ENCODE assay signal across 14 cellular contexts in the genomic region with DNA sequence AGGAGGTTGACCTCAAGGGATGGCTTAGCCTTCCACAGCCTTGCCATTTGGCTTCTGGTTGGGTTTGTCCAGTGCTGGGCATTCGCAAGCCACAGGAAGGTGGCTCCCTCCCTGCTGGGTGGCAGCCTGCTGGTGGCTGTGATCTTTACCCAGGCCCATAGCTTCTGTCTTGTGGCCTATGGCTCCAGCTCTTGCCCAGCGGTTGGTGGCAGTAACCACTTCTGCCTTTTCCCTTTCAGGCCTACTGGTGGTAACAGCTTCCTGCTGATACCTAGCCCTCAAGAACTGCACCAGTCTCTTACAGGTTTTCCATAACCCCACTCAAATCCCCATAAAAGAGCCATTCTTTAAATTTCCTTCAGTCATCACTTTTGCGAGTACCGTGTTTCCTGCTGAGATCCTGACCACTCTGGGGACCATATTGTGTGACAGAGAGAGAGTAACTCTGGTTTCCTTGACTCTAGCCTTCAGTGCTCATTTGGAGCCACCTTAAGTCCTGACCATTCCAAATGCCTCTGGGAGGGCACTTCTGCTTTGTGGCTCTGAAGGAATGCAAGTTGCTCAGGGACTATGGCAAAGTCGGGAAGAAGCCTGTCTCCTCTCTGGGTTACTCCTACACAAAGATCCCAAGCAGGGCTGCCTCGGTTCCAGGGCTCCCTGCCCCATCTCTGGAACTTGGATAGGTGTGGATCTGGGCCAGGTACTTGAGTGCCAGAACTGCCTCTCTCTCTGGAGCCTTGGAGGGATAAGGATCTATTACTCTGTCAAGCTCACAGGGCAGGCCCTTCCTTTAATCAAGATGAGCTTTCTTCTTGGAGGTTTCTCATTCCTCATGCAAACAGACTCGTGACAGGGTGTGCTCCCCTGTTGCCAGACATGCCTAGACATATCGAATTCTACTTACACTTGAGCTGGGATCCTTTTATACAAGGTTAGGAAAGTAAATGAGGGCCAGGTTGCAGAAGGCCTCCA. TPM values are rescaled to one million over a fixed set of nuclear protein-coding genes. Genes with fewer than 3 reads are reported as not detected.
DNase-seq lines count a peak whose midpoint lies in the region; ATAC-seq and TF ChIP-seq lines count a peak whose summit lies in the region.
"Had no signal": no experiment of that assay in that cellular context is flagged by ENCODE, and none has a peak within 500 bp of the region (broad histone marks: within the 10 kb centered on the region; RNA-seq: fewer than 3 reads in every experiment).

No MANE protein-coding gene starts in this region.

- peak overlapping the region; percentile 37 to 77 (median 51) for H3K4me2 ChIP-seq in BLaER1 treated with 17β-estradiol and CSF1 and Interleukin-3, amounts not matched to agents 10 nM and 100 nM
- no peak overlapping the region for H3K4me2 ChIP-seq in H9 (ENCODE audit: insufficient read depth, insufficient read length, low read length)

- no peaks in the 10 kb centered on the region for H3K36me3 ChIP-seq in BLaER1 treated with 17β-estradiol and CSF1 and Interleukin-3, amounts not matched to agents 10 nM and 100 nM
- H3K36me3 ChIP-seq in naive thymus-derived CD4-positive, alpha-beta T cell (ENCODE audit: control insufficient read depth in 2 of 3, insufficient read depth in 3 of 3, low read length in 3 of 3) = no peaks in the 10 kb centered on the region
- no peaks in the 10 kb centered on the region for H3K36me3 ChIP-seq in heart left ventricle

- in situ Hi-C loops in ACHN (cut with HindIII; ENCODE audit: low pct_ligation_motif_present, low pct_unique_long_range_greater_than_20kb, low sequenced_read_pairs) = no loop called here

- H3K27ac ChIP-seq in BLaER1 treated with 17β-estradiol and CSF1 and Interleukin-3, amounts not matched to agents 10 nM and 100 nM = peak overlapping the region in 1 of 11 experiments; percentile 3; a peak in 1 of 22 replicates
- H3K27ac ChIP-seq in naive thymus-derived CD4-positive, alpha-beta T cell (ENCODE audit: low read depth, low read length) = no peak overlapping the region
- H3K27ac ChIP-seq in H9 (ENCODE audit: insufficient read length, low read depth, low read length) (no peak overlapping the region), heart left ventricle (no peak overlapping the region)

- no peaks in the 10 kb centered on the region for H3K79me1 ChIP-seq in H9 (ENCODE audit: insufficient read depth, low read depth, low read length, poor library complexity, severe bottlenecking)

- H3K4me3 ChIP-seq in BLaER1 treated with 17β-estradiol and CSF1 and Interleukin-3, amounts not matched to agents 10 nM and 100 nM = no peak overlapping the region
- no peak overlapping the region for H3K4me3 ChIP-seq in NB4 (ENCODE audit: low read depth, low read length)
- H3K4me3 ChIP-seq in naive thymus-derived CD4-positive, alpha-beta T cell (ENCODE audit: low read length) = no peak overlapping the region
- H3K4me3 ChIP-seq in heart left ventricle = no peak overlapping the region

- no peak overlapping the region for H3K4ac ChIP-seq in H9 (ENCODE audit: low read depth, low read length)

- POLR2A ChIA-PET in MCF 10A (lab: Yijun Ruan, JAX) = interaction anchor here (0.5 to 2.8 kb wide), 15 partner anchors 8 to 131 kb away, joined by 3 to 16 read pairs (median 6); partner anchors contain the start of genes CBLN3, KHNYN and SDR39U1
- POLR2A ChIA-PET in naive thymus-derived CD4-positive, alpha-beta T cell (lab: Charles Lee) = interaction anchor here (0.7 kb wide), 1 partner anchor 74 kb away, joined by 3 read pairs; no protein-coding TSS in a partner anchor

- CTCF ChIA-PET in MCF 10A (lab: Yijun Ruan, JAX) = interaction anchor here (0.6 to 3.6 kb wide), 11 partner anchors 15 to 87 kb away, joined by 3 to 26 read pairs (median 6); partner anchors contain the start of gene ADCY4
- CTCF ChIA-PET in naive thymus-derived CD4-positive, alpha-beta T cell (lab: Charles Lee) = no interaction called here

- H2BK20ac ChIP-seq in H9 (ENCODE audit: low read depth, low read length, poor library complexity, severe bottlenecking) = no peak overlapping the region

- H2BK5ac ChIP-seq in H9 (ENCODE audit: insufficient read length, low read length) = no peak overlapping the region

- peaks cover 5% of the 10 kb centered on the region for H3K23me2 ChIP-seq in H9 (ENCODE audit: insufficient read length, low read depth, low read length, poor library complexity, severe bottlenecking)

- H4K5ac ChIP-seq in H9 (ENCODE audit: insufficient read length, low read depth, low read length) = no peak overlapping the region

- H3T11ph ChIP-seq in H9 (ENCODE audit: low read length) = no peak overlapping the region

- H3K9ac ChIP-seq in BLaER1 treated with 17β-estradiol and CSF1 and Interleukin-3, amounts not matched to agents 10 nM and 100 nM = no peak overlapping the region
- no peak overlapping the region for H3K9ac ChIP-seq in H9 (ENCODE audit: extremely low read depth, insufficient read length, low read length)

- no peaks in the 10 kb centered on the region for H3K27me3 ChIP-seq in BLaER1 treated with 17β-estradiol and CSF1 and Interleukin-3, amounts not matched to agents 10 nM and 100 nM
- H3K27me3 ChIP-seq in naive thymus-derived CD4-positive, alpha-beta T cell (ENCODE audit: control insufficient read depth in 2 of 2, insufficient read depth in 2 of 2, low read length in 2 of 2) = no peaks in the 10 kb centered on the region
- H3K27me3 ChIP-seq in H9 (ENCODE audit: insufficient read depth, low read length) = no peaks in the 10 kb centered on the region
- no peaks in the 10 kb centered on the region for H3K27me3 ChIP-seq in heart left ventricle

- H3K4me3 Mint-ChIP-seq in MCF 10A (ENCODE audit: unreplicated experiment) (no peak overlapping the region), H9 (no peak overlapping the region)
- no peak overlapping the region for H3K4me3 Mint-ChIP-seq in naive thymus-derived CD4-positive, alpha-beta T cell

- H4K20me1 ChIP-seq in BLaER1 treated with 17β-estradiol and CSF1 and Interleukin-3, amounts not matched to agents 10 nM and 100 nM = no peaks in the 10 kb centered on the region
- no peaks in the 10 kb centered on the region for H4K20me1 ChIP-seq in H9 (ENCODE audit: control insufficient read depth, insufficient read depth, insufficient read length)

- no peak overlapping the region for H3K18ac ChIP-seq in H9 (ENCODE audit: insufficient read length, low read depth, low read length)

- peaks cover 28% of the 10 kb centered on the region for H3K4me1 Mint-ChIP-seq in MCF 10A (ENCODE audit: insufficient read depth, unreplicated experiment)
- H3K4me1 Mint-ChIP-seq in naive thymus-derived CD4-positive, alpha-beta T cell = peaks cover 0 to 18% (median 9%) of the 10 kb centered on the region in 7 donors
- H3K4me1 Mint-ChIP-seq in H9 = peaks cover 40 to 41% of the 10 kb centered on the region in 2 experiments

- H3K56ac ChIP-seq in H9 (ENCODE audit: insufficient read length, low read depth, low read length) = no peak overlapping the region

- H2BK12ac ChIP-seq in H9 (ENCODE audit: insufficient read length, low read depth, low read length) = no peak overlapping the region

- H3K23ac ChIP-seq in H9 (ENCODE audit: insufficient read length, low read depth, low read length) = no peak overlapping the region

- no peak overlapping the region for H2BK15ac ChIP-seq in H9 (ENCODE audit: low read depth, low read length)

- H4K8ac ChIP-seq in H9 (replicated peaks; ENCODE audit: insufficient read length, low read depth, low read length) = no peak overlapping the region

- H3K27me3 Mint-ChIP-seq in MCF 10A (ENCODE audit: insufficient read depth, unreplicated experiment) (no peaks in the 10 kb centered on the region), H9 (ENCODE audit: low read depth) (peaks cover 17% of the 10 kb centered on the region)
- H3K27me3 Mint-ChIP-seq in naive thymus-derived CD4-positive, alpha-beta T cell = peaks cover 5 to 50% (median 12%) of the 10 kb centered on the region in 5 donors

- H3K27ac Mint-ChIP-seq in MCF 10A (ENCODE audit: low read depth, unreplicated experiment) (peak overlapping the region; percentile 84), H9 (no peak overlapping the region)
- no peak overlapping the region for H3K27ac Mint-ChIP-seq in naive thymus-derived CD4-positive, alpha-beta T cell

- H2BK120ac ChIP-seq in H9 (ENCODE audit: low read depth, low read length, poor library complexity, severe bottlenecking) = no peak overlapping the region

- peak; percentile 76 for DNase-seq in NB4 (ENCODE audit: low read depth)
- DNase-seq in MCF 10A (ENCODE audit: unreplicated experiment) = no peak
- DNase-seq in naive thymus-derived CD4-positive, alpha-beta T cell = no peak
- DNase-seq in H9 = no peak
- DNase-seq in ACHN = no peak
- DNase-seq in middle frontal gyrus (ENCODE audit: extremely low spot score, low spot score) = no peak
- no peak for DNase-seq in heart left ventricle
- DNase-seq: amygdala; effector CD4-positive, alpha-beta T cell; hypothalamus; NCI-H1930; retina; T1000 had no signal

- H2AFZ ChIP-seq in H9 (ENCODE audit: low read length) = no peak overlapping the region

- H3K79me2 ChIP-seq in H9 (ENCODE audit: insufficient read depth, low read length) = no peaks in the 10 kb centered on the region

- no peak overlapping the region for H2AK5ac ChIP-seq in H9 (ENCODE audit: insufficient read length, low read length)

- TF ChIP-seq POLR2A in NB4 (IDR thresholded peaks at IDR 0.05; ENCODE audit: extremely low read depth, insufficient read length) = no peak
- no peak for TF ChIP-seq POLR2A in heart left ventricle (IDR thresholded peaks at IDR 0.05)

- H4K91ac ChIP-seq in H9 (ENCODE audit: insufficient read length, low read depth, low read length) = no peak overlapping the region

- no peak for TF ChIP-seq CTCF in NB4 (IDR thresholded peaks at IDR 0.05; ENCODE audit: low read depth, low read length)
- no peak for TF ChIP-seq CTCF in MCF 10A (IDR thresholded peaks at IDR 0.05; ENCODE audit: unreplicated experiment)
- TF ChIP-seq CTCF in H9 (conservative IDR thresholded peaks at IDR 0.05) = no peak
- TF ChIP-seq CTCF in heart left ventricle (IDR thresholded peaks at IDR 0.05) = no peak

- H3K9me3 ChIP-seq in BLaER1 treated with 17β-estradiol and CSF1 and Interleukin-3, amounts not matched to agents 10 nM and 100 nM (replicated peaks in 1 of 11) = no peaks in the 10 kb centered on the region
- H3K9me3 ChIP-seq in naive thymus-derived CD4-positive, alpha-beta T cell (ENCODE audit: control insufficient read depth in 2 of 3, low read length in 3 of 3) = no peaks in the 10 kb centered on the region
- no peaks in the 10 kb centered on the region for H3K9me3 ChIP-seq in H9 (ENCODE audit: control insufficient read depth, low read depth, low read length)
- no peaks in the 10 kb centered on the region for H3K9me3 ChIP-seq in heart left ventricle

- peaks cover 47 to 60% (median 53%) of the 10 kb centered on the region in 10 experiments for H3K4me1 ChIP-seq in BLaER1 treated with 17β-estradiol and CSF1 and Interleukin-3, amounts not matched to agents 10 nM and 100 nM
- H3K4me1 ChIP-seq in naive thymus-derived CD4-positive, alpha-beta T cell (ENCODE audit: control insufficient read depth in 2 of 2, insufficient read depth in 2 of 2, low read length in 2 of 2) = peaks cover 0 to 5% of the 10 kb centered on the region in 2 donors
- H3K4me1 ChIP-seq in H9 (ENCODE audit: insufficient read depth, low read length) = no peaks in the 10 kb centered on the region; the same call in 1 of the 2 replicates
- peaks cover 0 to 34% (median 21%) of the 10 kb centered on the region in 12 donors for H3K4me1 ChIP-seq in heart left ventricle

- WGBS in H9 (ENCODE audit: extremely low coverage, insufficient read length, low lambda C conversion rate) = no CpG with 5 or more reads among the region's 8 CpGs
- WGBS in heart left ventricle, 4 donors = 62 to 66% (median 64%) methylated on average over 8 of the region's 8 CpGs

- intact Hi-C loops in MCF 10A (cut with micrococcal nuclease) = no loop called here
- intact Hi-C loops in naive thymus-derived CD4-positive, alpha-beta T cell (cut with micrococcal nuclease) = no loop called here
- intact Hi-C loops in heart left ventricle (cut with DNase I) = no loop called here

- no peaks in the 10 kb centered on the region for H3K9me3 Mint-ChIP-seq in MCF 10A (ENCODE audit: unreplicated experiment)
- no peaks in the 10 kb centered on the region for H3K9me3 Mint-ChIP-seq in naive thymus-derived CD4-positive, alpha-beta T cell
- no peaks in the 10 kb centered on the region for H3K9me3 Mint-ChIP-seq in H9

- H3K14ac ChIP-seq in H9 (ENCODE audit: insufficient read depth, low read length) = no peak overlapping the region

- peak; percentile 50 for ATAC-seq in naive thymus-derived CD4-positive, alpha-beta T cell
- ATAC-seq in heart left ventricle = no peak

- BruUV-seq in MCF 10A (replicated peaks; lab: Mats Ljungman, UMichigan) = no TSS peak

- H3K36me3 Mint-ChIP-seq in MCF 10A (ENCODE audit: insufficient read depth, unreplicated experiment) = no peaks in the 10 kb centered on the region
- H3K36me3 Mint-ChIP-seq in naive thymus-derived CD4-positive, alpha-beta T cell = no peaks in the 10 kb centered on the region
- H3K36me3 Mint-ChIP-seq in H9 (ENCODE audit: insufficient read depth in 1 of 3, low read depth in 3 of 3) = no peaks in the 10 kb centered on the region

RNA-seq across cellular contexts. Expression of gene NYNRIN, which starts 2.9 kb away (rescaled TPM):
- not detected in 2 replicates for total RNA-seq in MCF 10A (2022)
- 1 to 10 TPM in 1 of 5 experiments, under 1 TPM in 4; 0.08 to 1.3 (median 0.11) TPM for total RNA-seq in naive thymus-derived CD4-positive, alpha-beta T cell
- not detected for polyA plus RNA-seq in naive thymus-derived CD4-positive, alpha-beta T cell
- total RNA-seq in H9 (2021) = 18.1 and 18.7 TPM in 2 replicates
- 10 to 100 TPM in 1 of 9 donors, 1 to 10 TPM in 8; 3.7 to 10.0 (median 7.5) TPM for total RNA-seq in heart left ventricle
- polyA plus RNA-seq in heart left ventricle = 1 to 10 TPM; 3.6 to 6.7 TPM

RNA-seq across cellular contexts. Expression of gene NFATC4, which starts 27.9 kb away (rescaled TPM):
- 0.23 and 1.7 TPM in 2 replicates for total RNA-seq in MCF 10A (2022)
- not detected for total RNA-seq in naive thymus-derived CD4-positive, alpha-beta T cell
- not detected for polyA plus RNA-seq in naive thymus-derived CD4-positive, alpha-beta T cell
- 43.0 and 46.4 TPM in 2 replicates for total RNA-seq in H9 (2021)
- total RNA-seq in heart left ventricle = 10 to 100 TPM in 7 of 9 donors, 1 to 10 TPM in 2; 6.5 to 19.1 (median 11.7) TPM
- 10 to 100 TPM; 12.5 to 23.0 TPM for polyA plus RNA-seq in heart left ventricle

RNA-seq across cellular contexts. Expression of gene CBLN3, which starts 33.6 kb away (rescaled TPM):
- 2.4 TPM in 2 replicates for total RNA-seq in MCF 10A (2022)
- 10 to 100 TPM in 1 of 5 experiments, 1 to 10 TPM in 4; 2.0 to 13.9 (median 2.9) TPM for total RNA-seq in naive thymus-derived CD4-positive, alpha-beta T cell
- under 1 TPM in 1 of 2 donors, not detected in 1; 0.24 TPM for polyA plus RNA-seq in naive thymus-derived CD4-positive, alpha-beta T cell
- total RNA-seq in H9 (2021) = 0.39 and 0.44 TPM in 2 replicates
- 1 to 10 TPM in 5 of 9 donors, under 1 TPM in 4; 0.38 to 4.9 (median 1.0) TPM for total RNA-seq in heart left ventricle
- under 1 TPM; 0.72 to 0.80 TPM for polyA plus RNA-seq in heart left ventricle

RNA-seq across cellular contexts. Expression of gene KHNYN, which starts 33.9 kb away (rescaled TPM):
- total RNA-seq in MCF 10A (2022) (63.0 TPM in 2 replicates), H9 (2021) (30.0 and 31.3 TPM in 2 replicates), heart left ventricle (10 to 100 TPM; 16.9 to 33.4 (median 20.1) TPM)
- total RNA-seq in naive thymus-derived CD4-positive, alpha-beta T cell = 100 to 1,000 TPM in 4 of 5 experiments, 10 to 100 TPM in 1; 96.9 to 139 (median 129) TPM
- 10 to 100 TPM; 12.7 to 18.9 TPM for polyA plus RNA-seq in naive thymus-derived CD4-positive, alpha-beta T cell
- polyA plus RNA-seq in heart left ventricle = 10 to 100 TPM; 15.6 to 34.5 TPM

RNA-seq across cellular contexts. Expression of gene SDR39U1, which starts 46.7 kb away (rescaled TPM):
- total RNA-seq in MCF 10A (2022) = 53.2 and 58.7 TPM in 2 replicates
- total RNA-seq in naive thymus-derived CD4-positive, alpha-beta T cell = 100 to 1,000 TPM in 2 of 5 experiments, 10 to 100 TPM in 3; 64.7 to 137 (median 96.2) TPM
- 100 to 1,000 TPM in 1 of 2 donors, 10 to 100 TPM in 1; 91.8 to 104 TPM for polyA plus RNA-seq in naive thymus-derived CD4-positive, alpha-beta T cell
- 56.2 and 65.0 TPM in 2 replicates for total RNA-seq in H9 (2021)
- total RNA-seq in heart left ventricle = 10 to 100 TPM; 58.6 to 74.6 (median 60.5) TPM
- polyA plus RNA-seq in heart left ventricle = 100 to 1,000 TPM in 1 of 2 donors, 10 to 100 TPM in 1; 68.4 to 109 TPM
